ENCODE assay signal across 1 cellular context in the genomic region with DNA sequence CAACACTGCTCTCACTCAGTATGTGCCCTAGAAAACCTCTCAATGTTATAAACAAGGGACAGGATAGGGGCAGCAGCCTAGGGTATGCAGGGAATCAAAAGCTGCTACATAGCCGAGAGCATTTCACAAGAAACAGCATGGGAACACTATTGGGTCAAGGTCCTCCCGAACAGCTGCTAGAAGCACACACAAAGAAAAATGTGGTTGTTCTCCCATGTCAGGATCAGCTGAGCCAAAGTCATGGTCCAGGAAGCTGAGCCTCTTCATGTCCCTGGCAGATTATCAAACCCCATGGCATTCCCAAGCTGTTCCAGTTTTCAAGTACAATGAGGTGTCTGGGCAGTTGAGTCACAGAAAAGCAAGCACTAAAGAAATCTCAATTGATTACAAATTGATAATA.
TF ChIP-seq lines count a peak whose summit lies in the region.

No MANE protein-coding gene starts in this region.

TF ChIP-seq in IMR-90, 13 proteins besides CTCF, POLR2A, EP300 and RAD21 (continued from another document):
- no peak for TF ChIP-seq ELK1 (IDR thresholded peaks at IDR 0.05; ENCODE audit: borderline replicate concordance, low read depth, low read length)
